Comparison of ENCODE assay signal across 24 cellular contexts in genomic region chr18:40993363-40993762, GRCh38.
DNase-seq lines count a peak whose midpoint lies in the region; ATAC-seq, FAIRE-seq and TF ChIP-seq lines count a peak whose summit lies in the region.
"Had no signal": no experiment of that assay in that cellular context is flagged by ENCODE, and none has a peak within 500 bp of the region (broad histone marks: within the 10 kb centered on the region; RNA-seq: fewer than 3 reads in every experiment).

No MANE protein-coding gene starts in this region.

- no peaks in the 10 kb centered on the region for H3K27me3 Mint-ChIP-seq in CD4-positive, alpha-beta memory T cell
- H3K27me3 Mint-ChIP-seq: CD4-positive, CD25-positive, alpha-beta regulatory T cell had no signal

- H3K36me3 ChIP-seq in kidney (ENCODE audit: control insufficient read depth in 1 of 2, insufficient read depth in 2 of 2, low read length in 2 of 2), result no peaks in the 10 kb centered on the region
- no peaks in the 10 kb centered on the region for H3K36me3 ChIP-seq in CD4-positive, alpha-beta memory T cell (ENCODE audit: insufficient read depth, low read length)
- H3K36me3 ChIP-seq: BE2C, BLaER1 had no signal

- intact Hi-C loops in kidney (cut with DNase I), result no loop called here
- intact Hi-C loops in CD4-positive, alpha-beta memory T cell (cut with micrococcal nuclease), result no loop called here

- POLR2A ChIA-PET in A549 (lab: Yijun Ruan, JAX), result no interaction called here
- POLR2A ChIA-PET in CD4-positive, alpha-beta memory T cell (lab: Charles Lee; ENCODE audit: partially characterized antibody), result no interaction called here

- TF ChIP-seq POLR2A in A549 (IDR thresholded peaks at IDR 0.05; ENCODE audit: low read length), result no peak

- H3K4me3 Mint-ChIP-seq in CD4-positive, alpha-beta memory T cell, result no peak overlapping the region
- H3K4me3 Mint-ChIP-seq: CD14-positive monocyte; CD4-positive, CD25-positive, alpha-beta regulatory T cell; CD8-positive, alpha-beta T cell had no signal

- TF ChIP-seq CTCF in A549 (IDR thresholded peaks at IDR 0.05), result no peak
- no peak for TF ChIP-seq CTCF in D721Med (IDR thresholded peaks at IDR 0.05; ENCODE audit: insufficient read depth, missing control alignments)
- no peak for TF ChIP-seq CTCF in kidney (IDR thresholded peaks at IDR 0.05; ENCODE audit: borderline replicate concordance, extremely low read depth, insufficient read depth)

- H3K27me3 ChIP-seq in CD4-positive, alpha-beta memory T cell (ENCODE audit: insufficient read depth, low read length), result no peaks in the 10 kb centered on the region
- H3K27me3 ChIP-seq: BE2C, BLaER1 had no signal

- no peak overlapping the region for H3K4me3 ChIP-seq in A549
- no peak overlapping the region for H3K4me3 ChIP-seq in kidney (ENCODE audit: low read length in 2 of 2)
- no peak overlapping the region for H3K4me3 ChIP-seq in CD4-positive, alpha-beta memory T cell (ENCODE audit: low read length in 2 of 2)
- H3K4me3 ChIP-seq: BLaER1, GM12878 had no signal

- no peaks in the 10 kb centered on the region for H3K36me3 Mint-ChIP-seq in CD4-positive, alpha-beta memory T cell
- H3K36me3 Mint-ChIP-seq: CD14-positive monocyte; CD4-positive, CD25-positive, alpha-beta regulatory T cell; CD8-positive, alpha-beta T cell had no signal

- H3K4me1 Mint-ChIP-seq in CD4-positive, alpha-beta memory T cell, result no peaks in the 10 kb centered on the region
- H3K4me1 Mint-ChIP-seq: CD14-positive monocyte; CD4-positive, CD25-positive, alpha-beta regulatory T cell had no signal

- H3K4me1 ChIP-seq in A549 (no peaks in the 10 kb centered on the region), kidney (ENCODE audit: control insufficient read depth in 1 of 2, insufficient read depth in 1 of 2, low read depth in 1 of 2, low read length in 2 of 2) (no peaks in the 10 kb centered on the region)
- no peaks in the 10 kb centered on the region for H3K4me1 ChIP-seq in CD4-positive, alpha-beta memory T cell (ENCODE audit: insufficient read depth, low read length)
- H3K4me1 ChIP-seq: BE2C, BLaER1, Caco-2 had no signal

- H3K9me3 ChIP-seq in A549 (no peaks in the 10 kb centered on the region), kidney (ENCODE audit: control insufficient read depth in 1 of 2, low read length in 2 of 2) (no peaks in the 10 kb centered on the region)
- peaks cover 0 to 4% of the 10 kb centered on the region in 2 donors for H3K9me3 ChIP-seq in CD4-positive, alpha-beta memory T cell (ENCODE audit: control insufficient read depth in 1 of 2, low read length in 2 of 2)
- H3K9me3 ChIP-seq: BE2C, BLaER1, Caco-2 had no signal

- TF ChIP-seq EP300 in A549 (IDR thresholded peaks at IDR 0.05), result no peak

- H3K9me3 Mint-ChIP-seq in CD4-positive, alpha-beta memory T cell, result peaks cover 0 to 13% (median 5%) of the 10 kb centered on the region in 8 donors

- CTCF ChIA-PET in A549 (lab: Yijun Ruan, JAX), result no interaction called here
- CTCF ChIA-PET in CD4-positive, alpha-beta memory T cell (lab: Charles Lee; ENCODE audit: partially characterized antibody), result no interaction called here

- no peak overlapping the region for H3K9ac ChIP-seq in kidney (ENCODE audit: low read length in 2 of 2)
- H3K9ac ChIP-seq: BLaER1 had no signal

- ATAC-seq in A549, result no peak
- ATAC-seq: CD8-positive, alpha-beta T cell; GM12878 had no signal

- FAIRE-seq in A549 (lab: Jason Lieb, UNC) (no peak), D721Med (lab: Jason Lieb, UNC) (peak; percentile 84), kidney (lab: Jason Lieb, UNC) (peak; percentile 8)
- FAIRE-seq: GM12878, GM12892, GM18507 had no signal

- no peak overlapping the region for H3K27ac Mint-ChIP-seq in CD4-positive, alpha-beta memory T cell
- H3K27ac Mint-ChIP-seq: CD14-positive monocyte; CD4-positive, CD25-positive, alpha-beta regulatory T cell; CD8-positive, alpha-beta T cell had no signal

- H3K4me2 ChIP-seq in A549, result no peak overlapping the region
- H3K4me2 ChIP-seq: BLaER1 had no signal

- DNase-seq in A549 (ENCODE audit: low read depth in 1 of 2, low spot score in 1 of 2) (no peak), D721Med (ENCODE audit: insufficient read length, low spot score) (no peak), kidney (no peak), AG20443 (ENCODE audit: low spot score) (no peak)
- DNase-seq in CD4-positive, alpha-beta memory T cell, result no peak
- DNase-seq: 8988T; BE2C; C1 segment of cervical spinal cord; Caco-2; Calu3; CD4-positive, CD25-positive, alpha-beta regulatory T cell; CD8-positive, alpha-beta T cell; DMS 273 treated with DMSO at 0.1 percent for 48 hours; DMS153; DMS53; DMS79; DND-41; EL; GDM1 had no signal

- no peak for TF ChIP-seq RAD21 in A549 (conservative IDR thresholded peaks at IDR 0.05 in 1 of 2, IDR thresholded peaks at IDR 0.05 in 1 of 2)

- H3K27ac ChIP-seq in A549, result no peak overlapping the region
- no peak overlapping the region for H3K27ac ChIP-seq in kidney (ENCODE audit: low read depth in 2 of 2, low read length in 2 of 2)
- H3K27ac ChIP-seq in CD4-positive, alpha-beta memory T cell (ENCODE audit: low read depth, low read length), result no peak overlapping the region
- H3K27ac ChIP-seq: BLaER1 had no signal

TF ChIP-seq in A549, 52 proteins besides CTCF, POLR2A, EP300 and RAD21:
- TF ChIP-seq MAFK (IDR thresholded peaks at IDR 0.05; ENCODE audit: partially characterized antibody), result peak; percentile 37
- no peak for TF ChIP-seq CHD4 (IDR thresholded peaks at IDR 0.05; ENCODE audit: borderline replicate concordance)
- no peak for TF ChIP-seq HOXB5 (CRISPR knock-in tag; IDR thresholded peaks at IDR 0.05)
- no peak for TF ChIP-seq NFE2L2 (conservative IDR thresholded peaks at IDR 0.05; ENCODE audit: low read length)
